Comparison of ENCODE assay signal across 12 cellular contexts in the genomic region with DNA sequence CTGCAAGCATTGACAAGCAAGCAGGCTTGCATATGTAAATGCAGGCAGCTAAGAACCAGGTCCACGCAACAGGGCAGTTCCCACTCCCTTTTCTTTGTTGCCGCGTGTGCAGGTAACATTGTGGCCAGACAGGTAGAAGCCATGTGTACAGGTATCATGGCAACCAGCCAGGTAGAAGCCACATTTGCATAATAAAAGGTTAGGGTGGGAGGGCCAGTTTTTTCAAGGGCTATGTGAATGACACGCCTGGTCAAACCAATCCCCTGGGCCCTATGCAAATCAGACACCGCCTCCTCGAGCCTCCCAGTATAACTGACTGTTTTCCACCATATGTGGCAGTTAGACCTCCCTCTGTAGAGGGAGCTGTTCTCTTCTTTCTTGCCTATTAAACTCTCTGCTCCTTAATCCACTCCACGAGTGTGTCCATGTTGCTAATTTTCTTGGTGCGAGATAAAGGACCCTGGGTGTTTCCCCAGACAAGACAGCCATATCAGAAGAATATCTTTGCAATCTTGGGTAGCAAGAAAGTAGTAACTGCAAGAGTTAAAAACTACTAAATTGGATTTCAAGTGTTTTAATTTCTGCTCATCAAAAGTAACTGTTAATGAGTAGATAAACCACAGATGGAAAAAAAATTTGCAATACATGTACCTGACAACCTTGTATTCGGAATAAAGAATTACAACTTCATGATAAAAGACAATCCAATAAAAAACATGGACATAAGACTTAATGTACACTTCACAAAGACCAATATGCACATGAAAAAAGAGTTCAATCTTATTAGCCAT. TPM values are rescaled to one million over a fixed set of nuclear protein-coding genes. Genes with fewer than 3 reads are reported as not detected.
DNase-seq lines count a peak whose midpoint lies in the region; ATAC-seq and TF ChIP-seq lines count a peak whose summit lies in the region.
"Had no signal": no experiment of that assay in that cellular context is flagged by ENCODE, and none has a peak within 500 bp of the region (broad histone marks: within the 10 kb centered on the region; RNA-seq: fewer than 3 reads in every experiment).

No MANE protein-coding gene starts in this region.

- in situ Hi-C loops in Caki2 (cut with HindIII; ENCODE audit: low pct_unique_long_range_greater_than_20kb, low sequenced_read_pairs): no loop called here

- H3K4me2 ChIP-seq in PC-3 (ENCODE audit: low read length): no peak overlapping the region
- H3K4me2 ChIP-seq: BLaER1 treated with 17β-estradiol and CSF1 and Interleukin-3, amounts not matched to agents 10 nM and 100 nM had no signal

- H3K4me1 ChIP-seq in PC-3 (ENCODE audit: insufficient read depth, low read length): peaks cover 14% of the 10 kb centered on the region

- CTCF ChIA-PET in PC-3 (lab: Charles Lee): no interaction called here
- CTCF ChIA-PET in activated CD8-positive, alpha-beta T cell treated with anti-CD3 and anti-CD28 coated beads, Interleukin-2, amount 10 ng/mL, durations not matched to agents 7 days and 5 days (lab: Charles Lee): interaction anchor here (0.9 to 1.2 kb wide), 3 partner anchors 13 to 38 kb away, joined by 3 to 5 read pairs (median 3); no protein-coding TSS in a partner anchor

- H3K9me3 Mint-ChIP-seq in activated CD8-positive, alpha-beta T cell treated with anti-CD3 and anti-CD28 coated beads, Interleukin-2, amount 10 ng/mL, durations not matched to agents 7 days and 5 days (ENCODE audit: insufficient read depth): no peaks in the 10 kb centered on the region
- H3K9me3 Mint-ChIP-seq: natural killer cell had no signal

- no peaks in the 10 kb centered on the region for H3K9me2 ChIP-seq in PC-3 (replicated peaks; ENCODE audit: low read length)

- DNase-seq in Caki2 (ENCODE audit: low read depth) (peak; percentile 52), NAMALWA (ENCODE audit: low spot score) (peak; percentile 64), PC-3 (peak; percentile 11), iPS DF 4.7 (ENCODE audit: extremely low read depth, low spot score) (peak; percentile 82), OCI-M2 (lab: John Stamatoyannopoulos, UW; ENCODE audit: unreplicated experiment) (no peak), kidney glomerular epithelial cell (lab: John Stamatoyannopoulos, UW) (no peak), T-helper 17 cell (no peak)
- DNase-seq in activated CD8-positive, alpha-beta T cell treated with anti-CD3 and anti-CD28 coated beads, Interleukin-2, amount 10 ng/mL, durations not matched to agents 7 days and 5 days: no peak
- DNase-seq: activated naive CD4-positive, alpha-beta T cell treated with anti-CD3 and anti-CD28 coated beads, Interleukin-2, amount 50 U/mL, for 16 hours; IMR-90; natural killer cell had no signal

- peaks cover 8% of the 10 kb centered on the region for H3K4me1 Mint-ChIP-seq in T-helper 17 cell
- H3K4me1 Mint-ChIP-seq in activated CD8-positive, alpha-beta T cell treated with anti-CD3 and anti-CD28 coated beads, Interleukin-2, amount 10 ng/mL, durations not matched to agents 7 days and 5 days (ENCODE audit: low read depth): peaks cover 5% of the 10 kb centered on the region

- intact Hi-C loops in PC-3 (cut with micrococcal nuclease): no loop called here

- no peak overlapping the region for H3K27ac ChIP-seq in PC-3 (ENCODE audit: low read length)
- H3K27ac ChIP-seq: BLaER1 treated with 17β-estradiol and CSF1 and Interleukin-3, amounts not matched to agents 10 nM and 100 nM had no signal

- H3K4me3 ChIP-seq in PC-3 (ENCODE audit: low read length): no peak overlapping the region
- H3K4me3 ChIP-seq: BLaER1 treated with 17β-estradiol and CSF1 and Interleukin-3, amounts not matched to agents 10 nM and 100 nM had no signal

- POLR2A ChIA-PET in PC-3 (lab: Charles Lee; ENCODE audit: unreplicated experiment): no interaction called here
- POLR2A ChIA-PET in activated CD8-positive, alpha-beta T cell treated with anti-CD3 and anti-CD28 coated beads, Interleukin-2, amount 10 ng/mL, durations not matched to agents 7 days and 5 days (lab: Charles Lee): no interaction called here

- peaks cover 35% of the 10 kb centered on the region for H3K27me3 Mint-ChIP-seq in T-helper 17 cell
- peaks cover 16% of the 10 kb centered on the region for H3K27me3 Mint-ChIP-seq in activated CD8-positive, alpha-beta T cell treated with anti-CD3 and anti-CD28 coated beads, Interleukin-2, amount 10 ng/mL, durations not matched to agents 7 days and 5 days (ENCODE audit: low read depth)

- peaks cover 10% of the 10 kb centered on the region for H3K36me3 Mint-ChIP-seq in T-helper 17 cell (ENCODE audit: low read depth)
- H3K36me3 Mint-ChIP-seq in activated CD8-positive, alpha-beta T cell treated with anti-CD3 and anti-CD28 coated beads, Interleukin-2, amount 10 ng/mL, durations not matched to agents 7 days and 5 days (ENCODE audit: low read depth): no peaks in the 10 kb centered on the region
- H3K36me3 Mint-ChIP-seq: natural killer cell had no signal

- no peaks in the 10 kb centered on the region for H3K79me2 ChIP-seq in PC-3 (ENCODE audit: low read length)

- no peaks in the 10 kb centered on the region for H3K27me3 ChIP-seq in PC-3 (ENCODE audit: low read length)
- H3K27me3 ChIP-seq: BLaER1 treated with 17β-estradiol and CSF1 and Interleukin-3, amounts not matched to agents 10 nM and 100 nM had no signal

- H3K4me3 Mint-ChIP-seq in T-helper 17 cell: no peak overlapping the region
- no peak overlapping the region for H3K4me3 Mint-ChIP-seq in activated CD8-positive, alpha-beta T cell treated with anti-CD3 and anti-CD28 coated beads, Interleukin-2, amount 10 ng/mL, durations not matched to agents 7 days and 5 days
- H3K4me3 Mint-ChIP-seq: natural killer cell had no signal

- H2AFZ ChIP-seq in PC-3 (ENCODE audit: low read length): no peak overlapping the region

- H3K9ac ChIP-seq in PC-3 (ENCODE audit: low read length): no peak overlapping the region
- H3K9ac ChIP-seq: BLaER1 treated with 17β-estradiol and CSF1 and Interleukin-3, amounts not matched to agents 10 nM and 100 nM had no signal

- H3K9me3 ChIP-seq in PC-3 (ENCODE audit: low read length) (no peaks in the 10 kb centered on the region), T-helper 17 cell (ENCODE audit: control insufficient read depth, low read length, poor library complexity, severe bottlenecking) (no peaks in the 10 kb centered on the region)
- H3K9me3 ChIP-seq: BLaER1 treated with 17β-estradiol and CSF1 and Interleukin-3, amounts not matched to agents 10 nM and 100 nM had no signal

- no peak for ATAC-seq in PC-3
- ATAC-seq in T-helper 17 cell: no peak
- no peak for ATAC-seq in activated CD8-positive, alpha-beta T cell treated with anti-CD3 and anti-CD28 coated beads, Interleukin-2, amount 10 ng/mL, durations not matched to agents 7 days and 5 days
- ATAC-seq: natural killer cell had no signal

- H3K36me3 ChIP-seq in PC-3 (ENCODE audit: low read depth, low read length): no peaks in the 10 kb centered on the region
- H3K36me3 ChIP-seq: BLaER1 treated with 17β-estradiol and CSF1 and Interleukin-3, amounts not matched to agents 10 nM and 100 nM had no signal

- no peaks in the 10 kb centered on the region for H4K20me1 ChIP-seq in PC-3 (ENCODE audit: low read length)
- H4K20me1 ChIP-seq: BLaER1 treated with 17β-estradiol and CSF1 and Interleukin-3, amounts not matched to agents 10 nM and 100 nM had no signal

- H3F3A ChIP-seq in PC-3 (ENCODE audit: low read length, unreplicated experiment): no peaks in the 10 kb centered on the region

- TF ChIP-seq CTCF in PC-3 (conservative IDR thresholded peaks at IDR 0.05; ENCODE audit: low read depth, low read length): peak; percentile 34; the same call in 1 of the 2 replicates

- H3K27ac Mint-ChIP-seq in T-helper 17 cell: no peak overlapping the region
- no peak overlapping the region for H3K27ac Mint-ChIP-seq in activated CD8-positive, alpha-beta T cell treated with anti-CD3 and anti-CD28 coated beads, Interleukin-2, amount 10 ng/mL, durations not matched to agents 7 days and 5 days
- H3K27ac Mint-ChIP-seq: natural killer cell had no signal

- BruUV-seq in PC-3 (replicated peaks; lab: Mats Ljungman, UMichigan): no TSS peak

RNA-seq across cellular contexts. Expression of a gene that starts 21.8 kb away (rescaled TPM):
- total RNA-seq in Caki2 (2014; rRNA removed; shearing (Covaris generic); ENCODE audit: low replicate concordance): 70.4 and 88.2 TPM in 2 replicates
- total RNA-seq in PC-3 (2014; rRNA removed) (17.3 and 23.9 TPM in 2 replicates), T-helper 17 cell (not detected)
- total RNA-seq in activated CD8-positive, alpha-beta T cell treated with anti-CD3 and anti-CD28 coated beads, Interleukin-2, amount 10 ng/mL, durations not matched to agents 7 days and 5 days: not detected
- total RNA-seq: natural killer cell had no signal

Comparison
In these comparisons a context has a peak if more than half of its experiments do, and no peak if none do; other contexts are left out.
1. DNase-seq: peak in Caki2 (single experiment), NAMALWA (single experiment), PC-3 (single experiment) and iPS DF 4.7 (single experiment); none in OCI-M2 (single experiment), kidney glomerular epithelial cell (single experiment), T-helper 17 cell (0 of 3) and activated CD8-positive, alpha-beta T cell treated with anti-CD3 and anti-CD28 coated beads, Interleukin-2, amount 10 ng/mL, durations not matched to agents 7 days and 5 days (single experiment).
2. RNA of a gene that starts 21.8 kb away (total RNA-seq): 70.4 to 88.2 TPM in Caki2 and 17.3 to 23.9 TPM in PC-3; not detected in T-helper 17 cell and not detected in activated CD8-positive, alpha-beta T cell treated with anti-CD3 and anti-CD28 coated beads, Interleukin-2, amount 10 ng/mL, durations not matched to agents 7 days and 5 days; every median in the first group is over 10 times any median in the second.